11 cellular contexts compared by ENCODE assay signal in the genomic region with DNA sequence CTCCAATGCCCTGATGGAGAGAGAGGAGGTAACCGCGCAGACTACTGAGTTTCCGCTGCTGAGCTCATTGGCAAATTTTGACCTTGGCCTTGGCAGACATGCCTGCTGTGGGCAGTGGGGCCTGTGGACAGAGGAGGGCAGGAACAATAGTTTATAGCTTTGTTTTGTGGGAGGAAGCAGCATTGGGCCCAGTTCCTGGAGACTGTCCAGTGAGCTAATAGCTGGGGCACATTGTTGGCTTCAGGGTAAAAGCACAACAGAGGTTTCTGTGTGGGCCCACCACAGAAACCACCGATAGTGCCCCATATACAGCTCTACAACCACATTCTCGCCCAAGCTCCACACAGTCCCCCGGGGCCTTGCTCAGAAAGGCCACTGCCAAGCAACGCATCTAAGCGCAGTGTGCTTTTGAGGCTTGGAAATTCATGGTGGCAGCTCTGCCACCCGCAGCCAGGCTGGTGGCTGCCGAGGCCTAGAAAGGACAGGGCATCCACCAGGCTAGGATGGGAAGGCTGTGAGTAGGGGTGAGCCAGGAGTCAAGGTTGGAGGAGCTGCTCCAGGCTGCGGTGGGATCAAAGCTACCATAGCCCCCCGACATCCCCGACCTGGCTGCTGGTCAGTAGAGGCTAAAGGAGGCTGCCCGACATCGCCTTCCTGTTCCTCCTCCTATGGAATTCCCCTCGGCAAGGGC. TPM values are rescaled to one million over a fixed set of nuclear protein-coding genes. Genes with fewer than 3 reads are reported as not detected.
DNase-seq lines count a peak whose midpoint lies in the region; ATAC-seq and TF ChIP-seq lines count a peak whose summit lies in the region.
"Had no signal": no experiment of that assay in that cellular context is flagged by ENCODE, and none has a peak within 500 bp of the region (broad histone marks: within the 10 kb centered on the region; RNA-seq: fewer than 3 reads in every experiment).

No MANE protein-coding gene starts in this region.

- H3K4me3 Mint-ChIP-seq in activated T-helper 17 cell treated with anti-CD3 and anti-CD28 coated beads, Interleukin-2, amount 50 U/mL, for 72 hours, result no peak overlapping the region

- no peak overlapping the region for H3K4me3 ChIP-seq in osteoblast (ENCODE audit: insufficient read depth, low read length)
- H3K4me3 ChIP-seq: transverse colon had no signal

- H3K36me3 Mint-ChIP-seq in activated T-helper 17 cell treated with anti-CD3 and anti-CD28 coated beads, Interleukin-2, amount 50 U/mL, for 72 hours (ENCODE audit: low read depth), result no peaks in the 10 kb centered on the region

- no peaks in the 10 kb centered on the region for H3K79me2 ChIP-seq in osteoblast (ENCODE audit: insufficient read depth, low read length)

- peak overlapping the region; percentile 94 for H3K27ac ChIP-seq in osteoblast (ENCODE audit: low read depth, low read length)

- no peaks in the 10 kb centered on the region for H3K36me3 ChIP-seq in osteoblast (ENCODE audit: insufficient read depth, low read length)
- H3K36me3 ChIP-seq: transverse colon had no signal

- ATAC-seq in GM18519 (IDR thresholded peaks at IDR 0.05; ENCODE audit: low FRiP score, unreplicated experiment) (peak; percentile 50), HG02763 (IDR thresholded peaks at IDR 0.05; ENCODE audit: unreplicated experiment) (peak; percentile 51), GM19397 (IDR thresholded peaks at IDR 0.05; ENCODE audit: unreplicated experiment) (no peak)
- ATAC-seq in activated T-helper 17 cell treated with anti-CD3 and anti-CD28 coated beads, Interleukin-2, amount 50 U/mL, for 72 hours (replicated peaks), result peak; percentile 18

- no peak overlapping the region for H3K27ac Mint-ChIP-seq in activated T-helper 17 cell treated with anti-CD3 and anti-CD28 coated beads, Interleukin-2, amount 50 U/mL, for 72 hours

- H2AFZ ChIP-seq in osteoblast (ENCODE audit: low read length), result peak overlapping the region; percentile 74

- peak; percentile 63 for DNase-seq in osteoblast (ENCODE audit: insufficient read length, low spot score, missing footprints)
- no peak for DNase-seq in NCI-H1436 treated with DMSO at 0.1 percent for 48 hours (lab: John Stamatoyannopoulos, UW)
- no peak for DNase-seq in GM19240 (ENCODE audit: insufficient read length, low spot score)
- DNase-seq in ureter (ENCODE audit: low spot score), result no peak
- DNase-seq: activated CD4-positive, alpha-beta T cell treated with anti-CD3 and anti-CD28 coated beads, Interleukin-2, amount 50 U/mL, for 1 hour; Calu3; transverse colon had no signal

- H3K9me3 Mint-ChIP-seq in activated T-helper 17 cell treated with anti-CD3 and anti-CD28 coated beads, Interleukin-2, amount 50 U/mL, for 72 hours, result no peaks in the 10 kb centered on the region

- no peaks in the 10 kb centered on the region for H3K27me3 ChIP-seq in osteoblast (ENCODE audit: insufficient read depth, low read length)
- H3K27me3 ChIP-seq: transverse colon had no signal

- no peaks in the 10 kb centered on the region for H3K27me3 Mint-ChIP-seq in activated T-helper 17 cell treated with anti-CD3 and anti-CD28 coated beads, Interleukin-2, amount 50 U/mL, for 72 hours

- no peak for TF ChIP-seq CTCF in osteoblast (IDR thresholded peaks at IDR 0.05; ENCODE audit: extremely low read depth, low read depth, low read length)

- H3K4me1 ChIP-seq in osteoblast (ENCODE audit: insufficient read depth, low read length), result peaks cover 38% of the 10 kb centered on the region

- no peaks in the 10 kb centered on the region for H3K4me1 Mint-ChIP-seq in activated T-helper 17 cell treated with anti-CD3 and anti-CD28 coated beads, Interleukin-2, amount 50 U/mL, for 72 hours

- H3K9me3 ChIP-seq in osteoblast (ENCODE audit: low read depth, low read length), result no peaks in the 10 kb centered on the region
- H3K9me3 ChIP-seq: transverse colon had no signal

- H3K4me2 ChIP-seq in osteoblast (ENCODE audit: insufficient read depth, low read length), result peak overlapping the region; percentile 45

- no peaks in the 10 kb centered on the region for H4K20me1 ChIP-seq in osteoblast (ENCODE audit: insufficient read depth, low read length)

RNA-seq across cellular contexts. Expression of a gene that starts 43.2 kb away (rescaled TPM):
- 10 to 100 TPM; 31.6 to 32.4 TPM for total RNA-seq in activated T-helper 17 cell treated with anti-CD3 and anti-CD28 coated beads, Interleukin-2, amount 50 U/mL, for 72 hours
- 1.4 and 2.4 TPM in 2 replicates for total RNA-seq in osteoblast
- not detected for total RNA-seq in ureter

RNA-seq across cellular contexts. Expression of a gene that starts 53.3 kb away (rescaled TPM):
- under 1 TPM; 0.29 to 0.76 TPM for total RNA-seq in activated T-helper 17 cell treated with anti-CD3 and anti-CD28 coated beads, Interleukin-2, amount 50 U/mL, for 72 hours
- total RNA-seq in osteoblast, result 39.5 and 49.9 TPM in 2 replicates
- 28.9 TPM for total RNA-seq in ureter

Comparison
In these comparisons a context has a peak if more than half of its experiments do, and no peak if none do; other contexts are left out.
1. RNA of a gene that starts 53.3 kb away (total RNA-seq): 39.5 to 49.9 TPM in osteoblast and 28.9 TPM in ureter (single experiment); 0.29 to 0.76 TPM in activated T-helper 17 cell treated with anti-CD3 and anti-CD28 coated beads, Interleukin-2, amount 50 U/mL, for 72 hours; every median in the first group is over 10 times any median in the second.